ENCODE assay signal across 7 cellular contexts in the genomic region with DNA sequence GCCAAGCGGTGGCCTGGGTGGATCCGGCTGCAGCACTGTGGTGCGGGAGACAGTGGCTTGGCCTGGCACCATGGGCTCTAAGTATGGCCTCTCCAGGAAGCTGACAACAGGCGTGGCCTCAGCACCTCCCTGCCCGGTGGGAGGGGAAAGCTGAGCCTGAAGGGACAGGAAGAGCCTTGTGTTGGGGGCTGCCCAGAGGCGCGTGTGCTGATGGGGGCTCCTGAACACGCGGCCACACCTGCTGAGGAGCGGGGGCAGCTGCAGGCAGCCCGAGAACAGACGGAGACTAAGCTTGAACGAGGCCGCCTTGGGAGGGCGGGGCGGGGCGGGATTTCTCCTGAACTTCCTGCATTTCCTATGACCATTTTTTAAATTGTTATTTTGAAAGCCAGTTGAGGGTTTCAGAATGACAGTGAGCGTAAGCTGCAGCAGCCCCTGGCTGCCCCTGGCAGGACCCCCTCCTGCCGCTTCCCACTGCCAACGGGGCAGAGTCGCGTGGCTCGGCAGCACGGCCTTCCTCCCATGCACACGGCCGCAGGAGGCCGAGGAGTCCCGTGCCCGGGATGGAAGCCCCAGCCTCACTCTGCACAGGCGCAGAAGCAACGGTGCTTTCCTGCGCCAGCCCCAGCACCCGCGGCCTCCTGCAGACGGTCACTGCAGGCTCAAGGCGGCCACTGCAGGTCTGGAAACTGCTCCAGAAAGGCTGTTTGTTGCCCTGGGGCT. TPM values are rescaled to one million over a fixed set of nuclear protein-coding genes. Genes with fewer than 3 reads are reported as not detected.
DNase-seq lines count a peak whose midpoint lies in the region; ATAC-seq and TF ChIP-seq lines count a peak whose summit lies in the region.

No MANE protein-coding gene starts in this region.

- H3K36me3 ChIP-seq in MG63 (no peaks in the 10 kb centered on the region), gastrocnemius medialis (no peaks in the 10 kb centered on the region), endodermal cell (ENCODE audit: control insufficient read depth, insufficient read depth, low read length) (no peaks in the 10 kb centered on the region)

- no peak overlapping the region for H3K4me3 ChIP-seq in MG63
- H3K4me3 ChIP-seq in gastrocnemius medialis, result peak overlapping the region; percentile 28 to 50 (median 41)
- no peak overlapping the region for H3K4me3 ChIP-seq in endodermal cell (ENCODE audit: low read length)

- H3K4me1 ChIP-seq in gastrocnemius medialis, result no peaks in the 10 kb centered on the region
- no peaks in the 10 kb centered on the region for H3K4me1 ChIP-seq in endodermal cell (ENCODE audit: control insufficient read depth, insufficient read depth, low read length)

- no peak overlapping the region for H3K27ac Mint-ChIP-seq in dendritic cell treated with granulocyte-macrophage colony-stimulating factor and Interleukin-4, amounts not matched to agents 40 ng/mL and 50 ng/mL, for 4 days
- H3K27ac Mint-ChIP-seq in endodermal cell, result no peak overlapping the region

- no peaks in the 10 kb centered on the region for H3K4me1 Mint-ChIP-seq in dendritic cell treated with granulocyte-macrophage colony-stimulating factor and Interleukin-4, amounts not matched to agents 40 ng/mL and 50 ng/mL, for 4 days (ENCODE audit: low read depth)
- H3K4me1 Mint-ChIP-seq in endodermal cell, result peaks cover 3% of the 10 kb centered on the region

- intact Hi-C loops in dendritic cell treated with granulocyte-macrophage colony-stimulating factor and Interleukin-4, amounts not matched to agents 40 ng/mL and 50 ng/mL, for 4 days (cut with micrococcal nuclease), result loop anchor here (5.0 to 10.0 kb wide), 2 partner anchors 77 to 405 kb away; partner anchors contain the start of gene STK32C
- intact Hi-C loops in gastrocnemius medialis (cut with DNase I; ENCODE audit: low total_unique reads), result no loop called here

- peak; percentile 64 for ATAC-seq in GM19455 (IDR thresholded peaks at IDR 0.05; ENCODE audit: unreplicated experiment)
- ATAC-seq in gastrocnemius medialis, result no peak
- ATAC-seq in HG03439 (IDR thresholded peaks at IDR 0.05; ENCODE audit: unreplicated experiment), result no peak

- H3K27ac ChIP-seq in gastrocnemius medialis, result peak overlapping the region in 2 of 4 donors; percentile 34 to 43
- no peak overlapping the region for H3K27ac ChIP-seq in endodermal cell (ENCODE audit: low read depth, low read length)

- no peaks in the 10 kb centered on the region for H3K27me3 Mint-ChIP-seq in dendritic cell treated with granulocyte-macrophage colony-stimulating factor and Interleukin-4, amounts not matched to agents 40 ng/mL and 50 ng/mL, for 4 days
- H3K27me3 Mint-ChIP-seq in endodermal cell (ENCODE audit: insufficient read depth), result no peaks in the 10 kb centered on the region

- H3K36me3 Mint-ChIP-seq in dendritic cell treated with granulocyte-macrophage colony-stimulating factor and Interleukin-4, amounts not matched to agents 40 ng/mL and 50 ng/mL, for 4 days (ENCODE audit: low read depth), result peaks cover 39% of the 10 kb centered on the region
- no peaks in the 10 kb centered on the region for H3K36me3 Mint-ChIP-seq in endodermal cell (ENCODE audit: low read depth)

- H3K4me3 Mint-ChIP-seq in dendritic cell treated with granulocyte-macrophage colony-stimulating factor and Interleukin-4, amounts not matched to agents 40 ng/mL and 50 ng/mL, for 4 days, result peak overlapping the region; percentile 60
- H3K4me3 Mint-ChIP-seq in endodermal cell, result no peak overlapping the region

- WGBS in endodermal cell (ENCODE audit: insufficient coverage in 1 of 2, insufficient read length in 1 of 2), 2 experiments, result 78 to 86% methylated on average over 18 to 36 of the region's 36 CpGs

- H3K9ac ChIP-seq in endodermal cell (ENCODE audit: extremely low read depth, low read length, poor library complexity, severe bottlenecking), result no peak overlapping the region

- DNase-seq in MG63 (peak; percentile 20), gastrocnemius medialis (no peak), amygdala (lab: John Stamatoyannopoulos, UW) (no peak), endodermal cell (no peak)

- no peaks in the 10 kb centered on the region for H3K9me3 ChIP-seq in MG63
- H3K9me3 ChIP-seq in gastrocnemius medialis, result no peaks in the 10 kb centered on the region
- H3K9me3 ChIP-seq in endodermal cell (ENCODE audit: control insufficient read depth, low read length), result no peaks in the 10 kb centered on the region

- TF ChIP-seq POLR2A in gastrocnemius medialis (IDR thresholded peaks at IDR 0.05), result no peak

- H3K9me3 Mint-ChIP-seq in dendritic cell treated with granulocyte-macrophage colony-stimulating factor and Interleukin-4, amounts not matched to agents 40 ng/mL and 50 ng/mL, for 4 days, result no peaks in the 10 kb centered on the region
- no peaks in the 10 kb centered on the region for H3K9me3 Mint-ChIP-seq in endodermal cell

- TF ChIP-seq CTCF in gastrocnemius medialis (IDR thresholded peaks at IDR 0.05 in 4 of 5, conservative IDR thresholded peaks at IDR 0.05 in 1 of 5), result no peak
- TF ChIP-seq CTCF in endodermal cell (conservative IDR thresholded peaks at IDR 0.05), result no peak

- H3K27me3 ChIP-seq in MG63, result no peaks in the 10 kb centered on the region
- H3K27me3 ChIP-seq in gastrocnemius medialis, result no peaks in the 10 kb centered on the region
- H3K27me3 ChIP-seq in endodermal cell (ENCODE audit: control insufficient read depth, insufficient read depth, low read length, poor library complexity, severe bottlenecking), result no peaks in the 10 kb centered on the region

- in situ Hi-C loops in gastrocnemius medialis (cut with MboI; ENCODE audit: low sequenced_read_pairs in 4 of 4), result loop anchor here (5.0 to 10.0 kb wide), 3 partner anchors 115 to 225 kb away; no protein-coding TSS in a partner anchor

RNA-seq across cellular contexts. Expression of gene DPYSL4, which starts 43.2 kb away (rescaled TPM):
- 16.5 and 22.3 TPM in 2 replicates for total RNA-seq in MG63 (2014; rRNA removed; shearing (Covaris generic); ENCODE audit: low replicate concordance)
- 1 to 10 TPM in 1 of 4 donors, under 1 TPM in 3; 0.29 to 1.3 (median 0.46) TPM for total RNA-seq in gastrocnemius medialis
- 10 to 100 TPM in 1 of 2 donors, 1 to 10 TPM in 1; 5.1 to 13.5 TPM for total RNA-seq in endodermal cell
- polyA plus RNA-seq in endodermal cell (2013, experiment 1 of 2), result 62.3 TPM
- polyA plus RNA-seq in endodermal cell (2013, experiment 2 of 2), result 52.7 TPM

Comparison
In these comparisons a context has a peak if more than half of its experiments do, and no peak if none do; other contexts are left out.
1. H3K4me3 ChIP-seq: peak in gastrocnemius medialis (4 of 4); none in MG63 (single experiment) and endodermal cell (single experiment).